7 cellular contexts compared by ENCODE assay signal in the genomic region with DNA sequence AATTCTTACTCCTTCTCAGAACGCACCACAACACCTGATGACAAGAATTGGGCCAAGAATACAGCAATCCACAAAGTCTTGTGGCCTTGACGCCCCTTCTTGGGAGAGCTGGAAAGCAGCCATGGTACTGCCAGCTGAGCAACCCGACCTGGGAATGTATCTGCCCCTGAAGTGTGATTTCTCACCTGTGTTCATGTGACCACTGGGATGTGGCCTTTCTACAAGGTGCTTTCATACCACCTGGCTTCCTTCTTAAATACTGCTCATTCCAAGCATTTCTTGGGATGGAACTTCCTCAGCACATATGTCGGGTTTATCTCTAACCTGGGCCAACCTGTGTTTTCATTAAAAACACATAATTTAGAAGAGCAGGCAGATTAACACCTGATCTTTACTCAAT.
"Had no signal": no experiment of that assay in that cellular context is flagged by ENCODE, and none has a peak within 500 bp of the region (broad histone marks: within the 10 kb centered on the region; RNA-seq: fewer than 3 reads in every experiment).

No MANE protein-coding gene starts in this region.

- H3K36me3 Mint-ChIP-seq: IgD-negative memory B cell had no signal

- H3K9me3 Mint-ChIP-seq: IgD-negative memory B cell had no signal

- H3K27ac Mint-ChIP-seq: IgD-negative memory B cell had no signal

- H3K27ac ChIP-seq: HL-60 had no signal

- ATAC-seq: HepG2, K562 had no signal

- H3K4me3 ChIP-seq: K562 had no signal

- DNase-seq: IMR-90, KBM-7, KG1 had no signal

- H3K4me3 Mint-ChIP-seq: IgD-negative memory B cell had no signal
